9 cellular contexts compared by ENCODE assay signal in genomic region chr13:45055902-45056648, GRCh38.
A peak's percentile ranks its signal among the peaks of the same experiment; 100 is the strongest.
DNase-seq lines count a peak whose midpoint lies in the region; ATAC-seq and TF ChIP-seq lines count a peak whose summit lies in the region.
"Had no signal": no experiment of that assay in that cellular context is flagged by ENCODE, and none has a peak within 500 bp of the region (broad histone marks: within the 10 kb centered on the region; RNA-seq: fewer than 3 reads in every experiment).

No MANE protein-coding gene starts in this region.

- H3K27me3 ChIP-seq in RWPE2 (ENCODE audit: insufficient read depth, poor library complexity, severe bottlenecking) (no peaks in the 10 kb centered on the region), esophagus squamous epithelium (no peaks in the 10 kb centered on the region), skeletal muscle satellite cell (ENCODE audit: control insufficient read depth, insufficient read depth, low read length) (no peaks in the 10 kb centered on the region)

- TF ChIP-seq CTCF in RWPE2 (IDR thresholded peaks at IDR 0.05; ENCODE audit: poor library complexity, severe bottlenecking) = no peak
- no peak for TF ChIP-seq CTCF in esophagus squamous epithelium (IDR thresholded peaks at IDR 0.05)

- H3K27ac ChIP-seq in RWPE2 (ENCODE audit: poor library complexity, severe bottlenecking) (peak overlapping the region; percentile 92), esophagus squamous epithelium (peak overlapping the region; percentile 83 to 91 (median 88))
- H3K27ac ChIP-seq: 22Rv1 had no signal

- ATAC-seq in RWPE2 (ENCODE audit: low read depth) = peak; percentile 65

- H3K36me3 ChIP-seq in RWPE2 (ENCODE audit: low read depth) = no peaks in the 10 kb centered on the region
- no peaks in the 10 kb centered on the region for H3K36me3 ChIP-seq in esophagus squamous epithelium
- no peaks in the 10 kb centered on the region for H3K36me3 ChIP-seq in skeletal muscle satellite cell (ENCODE audit: insufficient read depth, low read length)

- peaks cover 20% of the 10 kb centered on the region for H3K4me1 ChIP-seq in RWPE2 (ENCODE audit: insufficient read depth, poor library complexity, severe bottlenecking)
- H3K4me1 ChIP-seq in esophagus squamous epithelium = peaks cover 0 to 34% (median 19%) of the 10 kb centered on the region in 3 donors
- H3K4me1 ChIP-seq in skeletal muscle satellite cell (ENCODE audit: control insufficient read depth, insufficient read depth, low read length) = peaks cover 26% of the 10 kb centered on the region

- 11 to 17% methylated on average over 7 of the region's 7 CpGs for WGBS in esophagus squamous epithelium, 2 donors

- DNase-seq in DMS 273 (lab: John Stamatoyannopoulos, UW; ENCODE audit: unreplicated experiment) (peak; percentile 42), DMS 273 treated with DMSO at 0.1 percent for 48 hours (lab: John Stamatoyannopoulos, UW) (no peak), RWPE2 (ENCODE audit: low spot score) (no peak), esophagus squamous epithelium (lab: John Stamatoyannopoulos, UW) (no peak), activated gamma-delta T cell (lab: John Stamatoyannopoulos, UW) (no peak), SKM-1 (lab: John Stamatoyannopoulos, UW; ENCODE audit: unreplicated experiment) (no peak), GM19240 (ENCODE audit: insufficient read length, low spot score) (no peak)

- TF ChIP-seq POLR2A in esophagus squamous epithelium (IDR thresholded peaks at IDR 0.05) = no peak

- H3K9me3 ChIP-seq in RWPE2 (ENCODE audit: severe bottlenecking) (no peaks in the 10 kb centered on the region), esophagus squamous epithelium (no peaks in the 10 kb centered on the region), skeletal muscle satellite cell (replicated peaks; ENCODE audit: low read length) (no peaks in the 10 kb centered on the region)

- H3K4me3 ChIP-seq in RWPE2 (ENCODE audit: severe bottlenecking) = no peak overlapping the region
- H3K4me3 ChIP-seq in esophagus squamous epithelium = peak overlapping the region; percentile 2 to 15 (median 11)
- H3K4me3 ChIP-seq in skeletal muscle satellite cell (ENCODE audit: low read length) = peak overlapping the region; percentile 45

- H3K4me2 ChIP-seq in skeletal muscle satellite cell (ENCODE audit: low read length) = peak overlapping the region; percentile 76

- H3K9ac ChIP-seq in skeletal muscle satellite cell (ENCODE audit: low read depth, low read length) = peak overlapping the region; percentile 58

- intact Hi-C loops in esophagus squamous epithelium (cut with DNase I) = no loop called here
